Comparison of ENCODE assay signal across 29 cellular contexts in the genomic region with DNA sequence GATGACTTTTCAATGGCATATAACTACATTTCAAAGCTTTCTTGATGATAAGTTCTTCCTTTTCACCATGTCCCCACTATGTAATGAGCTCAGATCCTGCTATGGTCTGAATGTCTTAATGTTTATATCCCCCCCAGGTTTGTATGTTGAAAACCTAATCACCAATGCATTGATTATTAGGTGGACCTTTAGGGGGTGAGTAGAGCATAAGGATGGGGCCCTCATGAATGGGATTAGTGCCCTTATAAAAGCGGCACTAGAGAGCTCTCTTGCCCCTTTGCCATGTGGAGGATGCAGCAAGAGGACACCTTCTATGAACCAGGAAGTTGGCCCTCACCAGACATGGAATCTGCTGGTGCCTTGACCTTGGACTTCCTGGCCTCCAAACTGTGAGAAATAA.
"Had no signal": no experiment of that assay in that cellular context is flagged by ENCODE, and none has a peak within 500 bp of the region (broad histone marks: within the 10 kb centered on the region; RNA-seq: fewer than 3 reads in every experiment).

No MANE protein-coding gene starts in this region.

- H3K27ac Mint-ChIP-seq: dendritic cell treated with granulocyte-macrophage colony-stimulating factor and Interleukin-4, amounts not matched to agents 40 ng/mL and 50 ng/mL, for 4 days; effector memory CD8-positive, alpha-beta T cell; endodermal cell had no signal

- H3K27me3 ChIP-seq: colonic mucosa, foreskin keratinocyte, gastrocnemius medialis had no signal

- H3K9me3 ChIP-seq: colonic mucosa had no signal

- FAIRE-seq: colon, endometrium, endothelial cell of umbilical vein, frontal cortex had no signal

- H3K36me3 ChIP-seq: colonic mucosa, esophagus muscularis mucosa, gastrocnemius medialis, heart left ventricle, heart right ventricle had no signal

- ATAC-seq: effector memory CD8-positive, alpha-beta T cell; esophagus mucosa; foreskin keratinocyte; gastrocnemius medialis; gastroesophageal sphincter had no signal

- H3K4me1 Mint-ChIP-seq: endodermal cell had no signal

- H3K9me3 Mint-ChIP-seq: endodermal cell had no signal

- H3K4me1 ChIP-seq: colonic mucosa, esophagus muscularis mucosa, esophagus squamous epithelium, gastrocnemius medialis had no signal

- H3K4me3 Mint-ChIP-seq: dendritic cell treated with granulocyte-macrophage colony-stimulating factor and Interleukin-4, amounts not matched to agents 40 ng/mL and 50 ng/mL, for 4 days; effector memory CD8-positive, alpha-beta T cell; endodermal cell had no signal

- H3K27ac ChIP-seq: colonic mucosa, coronary artery, dorsolateral prefrontal cortex, epithelial cell of prostate, esophagus muscularis mucosa, esophagus squamous epithelium, foreskin keratinocyte, gastrocnemius medialis, gastroesophageal sphincter, heart left ventricle had no signal

- H3K4me3 ChIP-seq: colonic mucosa, coronary artery, dorsolateral prefrontal cortex, esophagus muscularis mucosa, esophagus squamous epithelium, gastrocnemius medialis, gastroesophageal sphincter, heart left ventricle, heart right ventricle had no signal

- DNase-seq: colonic mucosa; cortex of kidney; dermis blood vessel endothelial cell; dorsolateral prefrontal cortex; effector CD4-positive, alpha-beta T cell; effector CD8-positive, alpha-beta T cell; effector memory CD4-positive, alpha-beta T cell; effector memory CD8-positive, alpha-beta T cell; endodermal cell; erythroblast; esophagus squamous epithelium; foreskin fibroblast; foreskin keratinocyte; foreskin melanocyte; gastrocnemius medialis; glutamatergic neuron; head of caudate nucleus; heart left ventricle; heart right ventricle had no signal
